1 cellular context compared by ENCODE assay signal in genomic region chr10:8055420-8056349, GRCh38.
TF ChIP-seq lines count a peak whose summit lies in the region.

No MANE protein-coding gene starts in this region.

TF ChIP-seq in HEK293, 187 proteins besides CTCF, POLR2A, EP300 and RAD21 (continued from another document and continues in another):
- TF ChIP-seq ZNF311 (tag by site-specific recombination; IDR thresholded peaks at IDR 0.05; ENCODE audit: borderline replicate concordance) (no peak), ZNF571 (tag by site-specific recombination; IDR thresholded peaks at IDR 0.05) (no peak), ZBTB44 (tag by site-specific recombination; IDR thresholded peaks at IDR 0.05) (no peak), ZNF140 (tag by site-specific recombination; IDR thresholded peaks at IDR 0.05) (no peak), KLF16 (tag by site-specific recombination; IDR thresholded peaks at IDR 0.05) (no peak), ZNF335 (tag by site-specific recombination; conservative IDR thresholded peaks at IDR 0.05) (peak; percentile 98), ZBTB48 (tag by site-specific recombination; IDR thresholded peaks at IDR 0.05) (no peak), ZNF2 (tag by site-specific recombination; IDR thresholded peaks at IDR 0.05) (peak; percentile 78; the same call in 1 of the 2 replicates), BCL11A (tag by site-specific recombination; IDR thresholded peaks at IDR 0.05; ENCODE audit: low read depth) (no peak), ZNF629 (tag by site-specific recombination; IDR thresholded peaks at IDR 0.05) (no peak), ZNF596 (tag by site-specific recombination; IDR thresholded peaks at IDR 0.05) (no peak), ZNF521 (tag by site-specific recombination; IDR thresholded peaks at IDR 0.05) (no peak), ZNF654 (tag by site-specific recombination; IDR thresholded peaks at IDR 0.05; ENCODE audit: low read depth) (no peak), ZNF510 (tag by site-specific recombination; IDR thresholded peaks at IDR 0.05; ENCODE audit: insufficient replicate concordance) (no peak), PRDM10 (tag by site-specific recombination; IDR thresholded peaks at IDR 0.05) (no peak; the same call in 1 of the 2 replicates), ZNF561 (tag by site-specific recombination; IDR thresholded peaks at IDR 0.05; ENCODE audit: borderline replicate concordance) (no peak), ZFP3 (tag by site-specific recombination; IDR thresholded peaks at IDR 0.05; ENCODE audit: low read depth) (no peak), PRDM4 (tag by site-specific recombination; IDR thresholded peaks at IDR 0.05) (no peak), ZBTB11 (tag by site-specific recombination; conservative IDR thresholded peaks at IDR 0.05; ENCODE audit: low read depth) (no peak), ZSCAN5A (tag by site-specific recombination; IDR thresholded peaks at IDR 0.05) (no peak), ZNF324 (tag by site-specific recombination; IDR thresholded peaks at IDR 0.05) (no peak), ZBTB49 (tag by site-specific recombination; IDR thresholded peaks at IDR 0.05; ENCODE audit: low read depth) (no peak), ZNF221 (tag by site-specific recombination; IDR thresholded peaks at IDR 0.05; ENCODE audit: borderline replicate concordance) (no peak), ZEB2 (tag by site-specific recombination; IDR thresholded peaks at IDR 0.05) (0 out of 2 replicates have a peak, but pooled peaks have one; percentile 56), GLI2 (tag by site-specific recombination; IDR thresholded peaks at IDR 0.05; ENCODE audit: borderline replicate concordance, low read depth) (no peak), KLF17 (tag by site-specific recombination; IDR thresholded peaks at IDR 0.05) (no peak), ZNF600 (tag by site-specific recombination; IDR thresholded peaks at IDR 0.05) (peak; percentile 79), ZNF157 (tag by site-specific recombination; IDR thresholded peaks at IDR 0.05) (no peak), ZSCAN4 (tag by site-specific recombination; IDR thresholded peaks at IDR 0.05) (no peak), ZNF426 (tag by site-specific recombination; IDR thresholded peaks at IDR 0.05) (no peak), ZNF433 (tag by site-specific recombination; IDR thresholded peaks at IDR 0.05; ENCODE audit: low read depth) (no peak), OSR2 (tag by site-specific recombination; IDR thresholded peaks at IDR 0.05) (no peak), ZSCAN23 (tag by site-specific recombination; IDR thresholded peaks at IDR 0.05) (no peak), ZNF513 (tag by site-specific recombination; IDR thresholded peaks at IDR 0.05) (no peak), ZNF24 (tag by site-specific recombination; IDR thresholded peaks at IDR 0.05) (no peak), ZSCAN18 (tag by site-specific recombination; IDR thresholded peaks at IDR 0.05) (no peak), ZNF169 (tag by site-specific recombination; IDR thresholded peaks at IDR 0.05) (no peak)
